Comparison of ENCODE assay signal across 9 cellular contexts in genomic region chr12:22100952-22101748, GRCh38.
DNase-seq lines count a peak whose midpoint lies in the region; ATAC-seq and TF ChIP-seq lines count a peak whose summit lies in the region.
"Had no signal": no experiment of that assay in that cellular context is flagged by ENCODE, and none has a peak within 500 bp of the region (broad histone marks: within the 10 kb centered on the region; RNA-seq: fewer than 3 reads in every experiment).

No MANE protein-coding gene starts in this region.

- no peaks in the 10 kb centered on the region for H3K9me3 ChIP-seq in OCI-LY1 (ENCODE audit: low read length)

- TF ChIP-seq CTCF in OCI-LY1 (IDR thresholded peaks at IDR 0.05; ENCODE audit: low read length), result peak; percentile 69; the same call in 1 of the 2 replicates
- TF ChIP-seq CTCF in astrocyte of the spinal cord (IDR thresholded peaks at IDR 0.05; ENCODE audit: low read depth, low read length), result peak; percentile 68

- ATAC-seq in GM18502 (IDR thresholded peaks at IDR 0.05; ENCODE audit: poor library complexity, unreplicated experiment), result peak; percentile 77
- peak; percentile 56 for ATAC-seq in HG02981 (IDR thresholded peaks at IDR 0.05; ENCODE audit: unreplicated experiment)

- no peak overlapping the region for H3K9ac ChIP-seq in OCI-LY1 (ENCODE audit: low read length)

- no peaks in the 10 kb centered on the region for H3K9me2 ChIP-seq in OCI-LY1 (ENCODE audit: low read depth, low read length)

- H3K4me2 ChIP-seq in OCI-LY1 (ENCODE audit: low read length), result no peak overlapping the region

- no peaks in the 10 kb centered on the region for H3F3A ChIP-seq in OCI-LY1 (ENCODE audit: insufficient read depth, low read length)

- no peaks in the 10 kb centered on the region for H3K36me3 ChIP-seq in OCI-LY1 (ENCODE audit: insufficient read depth, low read length)

- no peaks in the 10 kb centered on the region for H3K79me2 ChIP-seq in OCI-LY1 (ENCODE audit: insufficient read depth, low read length)

- no peak overlapping the region for H2AFZ ChIP-seq in OCI-LY1 (ENCODE audit: low read length)

- no peaks in the 10 kb centered on the region for H3K27me3 ChIP-seq in OCI-LY1 (ENCODE audit: insufficient read depth, low read length)

- in situ Hi-C loops in astrocyte of the spinal cord (cut with HindIII; ENCODE audit: low sequenced_read_pairs), result no loop called here

- H3K27ac ChIP-seq in OCI-LY1 (ENCODE audit: low read depth, low read length, poor library complexity, severe bottlenecking), result no peak overlapping the region

- peaks cover 9% of the 10 kb centered on the region for H3K4me1 ChIP-seq in OCI-LY1 (ENCODE audit: insufficient read depth, low read length, severe bottlenecking)

- H3K4me3 ChIP-seq in OCI-LY1 (ENCODE audit: low read depth, low read length, poor library complexity, severe bottlenecking) (no peak overlapping the region), astrocyte of the spinal cord (ENCODE audit: low read depth, low read length) (no peak overlapping the region)
- H3K4me3 ChIP-seq: skin epidermis had no signal

- DNase-seq in AML-193 (lab: John Stamatoyannopoulos, UW), result peak; percentile 59 to 67
- DNase-seq in astrocyte of the spinal cord (ENCODE audit: low read depth, low spot score), result peak; percentile 70
- peak; percentile 75 for DNase-seq in iris pigment epithelial cell (ENCODE audit: low read depth)
- peak; percentile 43 for DNase-seq in stimulated activated CD8-positive, alpha-beta memory T cell treated with anti-CD3 and anti-CD28 coated beads, Interleukin-4, amount 100 ng/mL, for 48 hours
- no peak for DNase-seq in effector CD8-positive, alpha-beta T cell (lab: John Stamatoyannopoulos, UW)

- H4K20me1 ChIP-seq in OCI-LY1 (ENCODE audit: insufficient read depth, low read length), result no peaks in the 10 kb centered on the region
